1 cellular context compared by ENCODE assay signal in the genomic region with DNA sequence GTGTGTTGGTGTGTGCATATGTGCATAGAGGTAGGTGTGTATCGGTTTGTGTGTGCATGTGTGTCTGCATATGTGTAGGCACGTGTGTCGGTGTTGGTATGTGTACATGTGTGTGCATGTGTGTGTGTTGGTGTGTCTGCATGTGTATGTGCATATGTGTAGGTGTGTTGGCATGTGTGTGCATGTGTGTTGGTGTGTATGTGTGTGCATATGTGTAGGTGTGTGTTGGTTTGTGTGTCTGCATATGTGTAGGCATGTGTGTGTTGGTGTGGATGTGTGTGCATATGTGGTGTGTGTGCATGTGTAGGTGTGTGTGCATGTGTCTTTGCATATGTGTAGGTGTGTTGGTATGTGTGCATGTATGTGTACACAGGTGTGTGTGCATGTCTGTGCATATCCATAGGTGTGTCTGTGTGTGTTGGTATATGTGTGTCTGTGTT.
TF ChIP-seq lines count a peak whose summit lies in the region.

No MANE protein-coding gene starts in this region.

TF ChIP-seq in HepG2, 621 proteins besides CTCF, POLR2A, EP300 and RAD21 (continued from another document and continues in another):
- TF ChIP-seq, protein P1, sequence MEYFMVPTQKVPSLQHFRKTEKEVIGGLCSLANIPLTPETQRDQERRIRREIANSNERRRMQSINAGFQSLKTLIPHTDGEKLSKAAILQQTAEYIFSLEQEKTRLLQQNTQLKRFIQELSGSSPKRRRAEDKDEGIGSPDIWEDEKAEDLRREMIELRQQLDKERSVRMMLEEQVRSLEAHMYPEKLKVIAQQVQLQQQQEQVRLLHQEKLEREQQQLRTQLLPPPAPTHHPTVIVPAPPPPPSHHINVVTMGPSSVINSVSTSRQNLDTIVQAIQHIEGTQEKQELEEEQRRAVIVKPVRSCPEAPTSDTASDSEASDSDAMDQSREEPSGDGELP (IDR thresholded peaks at IDR 0.05; ENCODE audit: borderline replicate concordance, low read depth), result no peak
- no peak for TF ChIP-seq SALL2 (CRISPR knock-in tag; IDR thresholded peaks at IDR 0.05)
- TF ChIP-seq ZNF10 (CRISPR knock-in tag; IDR thresholded peaks at IDR 0.05; ENCODE audit: borderline replicate concordance, low read depth), result no peak
- TF ChIP-seq ATF7 (IDR thresholded peaks at IDR 0.05), result peak; percentile 61
- TF ChIP-seq ATF7 (CRISPR knock-in tag; IDR thresholded peaks at IDR 0.05), result no peak
- no peak for TF ChIP-seq ELF4 (CRISPR knock-in tag; IDR thresholded peaks at IDR 0.05; ENCODE audit: borderline replicate concordance)
- TF ChIP-seq IRX3 (CRISPR knock-in tag; IDR thresholded peaks at IDR 0.05; ENCODE audit: borderline replicate concordance, low read depth), result no peak
- TF ChIP-seq, protein P2, sequence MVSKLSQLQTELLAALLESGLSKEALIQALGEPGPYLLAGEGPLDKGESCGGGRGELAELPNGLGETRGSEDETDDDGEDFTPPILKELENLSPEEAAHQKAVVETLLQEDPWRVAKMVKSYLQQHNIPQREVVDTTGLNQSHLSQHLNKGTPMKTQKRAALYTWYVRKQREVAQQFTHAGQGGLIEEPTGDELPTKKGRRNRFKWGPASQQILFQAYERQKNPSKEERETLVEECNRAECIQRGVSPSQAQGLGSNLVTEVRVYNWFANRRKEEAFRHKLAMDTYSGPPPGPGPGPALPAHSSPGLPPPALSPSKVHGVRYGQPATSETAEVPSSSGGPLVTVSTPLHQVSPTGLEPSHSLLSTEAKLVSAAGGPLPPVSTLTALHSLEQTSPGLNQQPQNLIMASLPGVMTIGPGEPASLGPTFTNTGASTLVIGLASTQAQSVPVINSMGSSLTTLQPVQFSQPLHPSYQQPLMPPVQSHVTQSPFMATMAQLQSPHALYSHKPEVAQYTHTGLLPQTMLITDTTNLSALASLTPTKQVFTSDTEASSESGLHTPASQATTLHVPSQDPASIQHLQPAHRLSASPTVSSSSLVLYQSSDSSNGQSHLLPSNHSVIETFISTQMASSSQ (IDR thresholded peaks at IDR 0.05; ENCODE audit: low read depth), result no peak
- TF ChIP-seq, protein P2 (CRISPR knock-in tag; IDR thresholded peaks at IDR 0.05; ENCODE audit: borderline replicate concordance), result no peak
- no peak for TF ChIP-seq HDAC6 (IDR thresholded peaks at IDR 0.05; ENCODE audit: low read depth, low read length)
- no peak for TF ChIP-seq ZBTB7B (CRISPR knock-in tag; IDR thresholded peaks at IDR 0.05)
- TF ChIP-seq ZFYVE20 (CRISPR knock-in tag; IDR thresholded peaks at IDR 0.05; ENCODE audit: borderline replicate concordance, low read depth), result no peak
- no peak for TF ChIP-seq ZNF230 (CRISPR knock-in tag; IDR thresholded peaks at IDR 0.05)
- no peak for TF ChIP-seq ZNF124 (CRISPR knock-in tag; IDR thresholded peaks at IDR 0.05)
- TF ChIP-seq ZNF451 (CRISPR knock-in tag; IDR thresholded peaks at IDR 0.05), result no peak
- no peak for TF ChIP-seq NFKBIZ (CRISPR knock-in tag; IDR thresholded peaks at IDR 0.05)
- TF ChIP-seq NFYC (CRISPR knock-in tag; IDR thresholded peaks at IDR 0.05), result no peak
- TF ChIP-seq, protein P3, sequence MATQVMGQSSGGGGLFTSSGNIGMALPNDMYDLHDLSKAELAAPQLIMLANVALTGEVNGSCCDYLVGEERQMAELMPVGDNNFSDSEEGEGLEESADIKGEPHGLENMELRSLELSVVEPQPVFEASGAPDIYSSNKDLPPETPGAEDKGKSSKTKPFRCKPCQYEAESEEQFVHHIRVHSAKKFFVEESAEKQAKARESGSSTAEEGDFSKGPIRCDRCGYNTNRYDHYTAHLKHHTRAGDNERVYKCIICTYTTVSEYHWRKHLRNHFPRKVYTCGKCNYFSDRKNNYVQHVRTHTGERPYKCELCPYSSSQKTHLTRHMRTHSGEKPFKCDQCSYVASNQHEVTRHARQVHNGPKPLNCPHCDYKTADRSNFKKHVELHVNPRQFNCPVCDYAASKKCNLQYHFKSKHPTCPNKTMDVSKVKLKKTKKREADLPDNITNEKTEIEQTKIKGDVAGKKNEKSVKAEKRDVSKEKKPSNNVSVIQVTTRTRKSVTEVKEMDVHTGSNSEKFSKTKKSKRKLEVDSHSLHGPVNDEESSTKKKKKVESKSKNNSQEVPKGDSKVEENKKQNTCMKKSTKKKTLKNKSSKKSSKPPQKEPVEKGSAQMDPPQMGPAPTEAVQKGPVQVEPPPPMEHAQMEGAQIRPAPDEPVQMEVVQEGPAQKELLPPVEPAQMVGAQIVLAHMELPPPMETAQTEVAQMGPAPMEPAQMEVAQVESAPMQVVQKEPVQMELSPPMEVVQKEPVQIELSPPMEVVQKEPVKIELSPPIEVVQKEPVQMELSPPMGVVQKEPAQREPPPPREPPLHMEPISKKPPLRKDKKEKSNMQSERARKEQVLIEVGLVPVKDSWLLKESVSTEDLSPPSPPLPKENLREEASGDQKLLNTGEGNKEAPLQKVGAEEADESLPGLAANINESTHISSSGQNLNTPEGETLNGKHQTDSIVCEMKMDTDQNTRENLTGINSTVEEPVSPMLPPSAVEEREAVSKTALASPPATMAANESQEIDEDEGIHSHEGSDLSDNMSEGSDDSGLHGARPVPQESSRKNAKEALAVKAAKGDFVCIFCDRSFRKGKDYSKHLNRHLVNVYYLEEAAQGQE (IDR thresholded peaks at IDR 0.05; ENCODE audit: borderline replicate concordance in 1 of 2, low read depth in 1 of 2, low read length in 2 of 2), result no peak; a peak in 1 of 4 replicates
- TF ChIP-seq ZNF839 (CRISPR knock-in tag; IDR thresholded peaks at IDR 0.05; ENCODE audit: borderline replicate concordance), result no peak
- TF ChIP-seq CENPT (CRISPR knock-in tag; IDR thresholded peaks at IDR 0.05; ENCODE audit: low read depth), result peak; percentile 20; the same call in 1 of the 2 replicates
- TF ChIP-seq, protein P4, sequence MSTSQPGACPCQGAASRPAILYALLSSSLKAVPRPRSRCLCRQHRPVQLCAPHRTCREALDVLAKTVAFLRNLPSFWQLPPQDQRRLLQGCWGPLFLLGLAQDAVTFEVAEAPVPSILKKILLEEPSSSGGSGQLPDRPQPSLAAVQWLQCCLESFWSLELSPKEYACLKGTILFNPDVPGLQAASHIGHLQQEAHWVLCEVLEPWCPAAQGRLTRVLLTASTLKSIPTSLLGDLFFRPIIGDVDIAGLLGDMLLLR (CRISPR knock-in tag; IDR thresholded peaks at IDR 0.05), result no peak
- no peak for TF ChIP-seq ZNF547 (CRISPR knock-in tag; IDR thresholded peaks at IDR 0.05)
- no peak for TF ChIP-seq KLF6 (CRISPR knock-in tag; IDR thresholded peaks at IDR 0.05)
- TF ChIP-seq, protein P5, sequence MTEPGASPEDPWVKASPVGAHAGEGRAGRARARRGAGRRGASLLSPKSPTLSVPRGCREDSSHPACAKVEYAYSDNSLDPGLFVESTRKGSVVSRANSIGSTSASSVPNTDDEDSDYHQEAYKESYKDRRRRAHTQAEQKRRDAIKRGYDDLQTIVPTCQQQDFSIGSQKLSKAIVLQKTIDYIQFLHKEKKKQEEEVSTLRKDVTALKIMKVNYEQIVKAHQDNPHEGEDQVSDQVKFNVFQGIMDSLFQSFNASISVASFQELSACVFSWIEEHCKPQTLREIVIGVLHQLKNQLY (CRISPR knock-in tag; IDR thresholded peaks at IDR 0.05), result no peak
- TF ChIP-seq, protein P6, sequence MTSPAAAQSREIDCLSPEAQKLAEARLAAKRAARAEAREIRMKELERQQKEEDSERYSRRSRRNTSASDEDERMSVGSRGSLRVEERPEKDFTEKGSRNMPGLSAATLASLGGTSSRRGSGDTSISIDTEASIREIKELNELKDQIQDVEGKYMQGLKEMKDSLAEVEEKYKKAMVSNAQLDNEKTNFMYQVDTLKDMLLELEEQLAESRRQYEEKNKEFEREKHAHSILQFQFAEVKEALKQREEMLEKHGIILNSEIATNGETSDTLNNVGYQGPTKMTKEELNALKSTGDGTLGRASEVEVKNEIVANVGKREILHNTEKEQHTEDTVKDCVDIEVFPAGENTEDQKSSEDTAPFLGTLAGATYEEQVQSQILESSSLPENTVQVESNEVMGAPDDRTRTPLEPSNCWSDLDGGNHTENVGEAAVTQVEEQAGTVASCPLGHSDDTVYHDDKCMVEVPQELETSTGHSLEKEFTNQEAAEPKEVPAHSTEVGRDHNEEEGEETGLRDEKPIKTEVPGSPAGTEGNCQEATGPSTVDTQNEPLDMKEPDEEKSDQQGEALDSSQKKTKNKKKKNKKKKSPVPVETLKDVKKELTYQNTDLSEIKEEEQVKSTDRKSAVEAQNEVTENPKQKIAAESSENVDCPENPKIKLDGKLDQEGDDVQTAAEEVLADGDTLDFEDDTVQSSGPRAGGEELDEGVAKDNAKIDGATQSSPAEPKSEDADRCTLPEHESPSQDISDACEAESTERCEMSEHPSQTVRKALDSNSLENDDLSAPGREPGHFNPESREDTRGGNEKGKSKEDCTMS (CRISPR knock-in tag; conservative IDR thresholded peaks at IDR 0.05), result no peak
- TF ChIP-seq, protein P7, sequence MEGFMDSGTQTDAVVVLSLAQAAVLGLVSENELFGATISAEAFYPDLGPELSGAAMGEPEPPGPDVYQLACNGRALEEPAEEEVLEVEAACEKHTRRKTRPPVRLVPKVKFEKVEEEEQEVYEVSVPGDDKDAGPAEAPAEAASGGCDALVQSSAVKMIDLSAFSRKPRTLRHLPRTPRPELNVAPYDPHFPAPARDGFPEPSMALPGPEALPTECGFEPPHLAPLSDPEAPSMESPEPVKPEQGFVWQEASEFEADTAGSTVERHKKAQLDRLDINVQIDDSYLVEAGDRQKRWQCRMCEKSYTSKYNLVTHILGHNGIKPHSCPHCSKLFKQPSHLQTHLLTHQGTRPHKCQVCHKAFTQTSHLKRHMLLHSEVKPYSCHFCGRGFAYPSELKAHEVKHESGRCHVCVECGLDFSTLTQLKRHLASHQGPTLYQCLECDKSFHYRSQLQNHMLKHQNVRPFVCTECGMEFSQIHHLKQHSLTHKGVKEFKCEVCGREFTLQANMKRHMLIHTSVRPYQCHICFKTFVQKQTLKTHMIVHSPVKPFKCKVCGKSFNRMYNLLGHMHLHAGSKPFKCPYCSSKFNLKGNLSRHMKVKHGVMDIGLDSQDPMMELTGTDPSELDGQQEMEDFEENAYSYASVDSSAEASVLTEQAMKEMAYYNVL (CRISPR knock-in tag; IDR thresholded peaks at IDR 0.05; ENCODE audit: borderline replicate concordance), result no peak
- TF ChIP-seq MIER2 (CRISPR knock-in tag; IDR thresholded peaks at IDR 0.05), result no peak
- TF ChIP-seq, protein P8, sequence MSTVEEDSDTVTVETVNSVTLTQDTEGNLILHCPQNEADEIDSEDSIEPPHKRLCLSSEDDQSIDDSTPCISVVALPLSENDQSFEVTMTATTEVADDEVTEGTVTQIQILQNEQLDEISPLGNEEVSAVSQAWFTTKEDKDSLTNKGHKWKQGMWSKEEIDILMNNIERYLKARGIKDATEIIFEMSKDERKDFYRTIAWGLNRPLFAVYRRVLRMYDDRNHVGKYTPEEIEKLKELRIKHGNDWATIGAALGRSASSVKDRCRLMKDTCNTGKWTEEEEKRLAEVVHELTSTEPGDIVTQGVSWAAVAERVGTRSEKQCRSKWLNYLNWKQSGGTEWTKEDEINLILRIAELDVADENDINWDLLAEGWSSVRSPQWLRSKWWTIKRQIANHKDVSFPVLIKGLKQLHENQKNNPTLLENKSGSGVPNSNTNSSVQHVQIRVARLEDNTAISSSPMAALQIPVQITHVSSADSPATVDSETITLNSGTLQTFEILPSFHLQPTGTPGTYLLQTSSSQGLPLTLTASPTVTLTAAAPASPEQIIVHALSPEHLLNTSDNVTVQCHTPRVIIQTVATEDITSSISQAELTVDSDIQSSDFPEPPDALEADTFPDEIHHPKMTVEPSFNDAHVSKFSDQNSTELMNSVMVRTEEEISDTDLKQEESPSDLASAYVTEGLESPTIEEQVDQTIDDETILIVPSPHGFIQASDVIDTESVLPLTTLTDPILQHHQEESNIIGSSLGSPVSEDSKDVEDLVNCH (CRISPR knock-in tag; IDR thresholded peaks at IDR 0.05), result no peak
- TF ChIP-seq MYNN (CRISPR knock-in tag; IDR thresholded peaks at IDR 0.05; ENCODE audit: low read depth), result no peak
- TF ChIP-seq ZNF20 (CRISPR knock-in tag; IDR thresholded peaks at IDR 0.05), result no peak
- no peak for TF ChIP-seq ZMYM4 (CRISPR knock-in tag; IDR thresholded peaks at IDR 0.05)
- TF ChIP-seq ZNF615 (CRISPR knock-in tag; IDR thresholded peaks at IDR 0.05; ENCODE audit: borderline replicate concordance), result no peak
- TF ChIP-seq ZNF143 (CRISPR knock-in tag; IDR thresholded peaks at IDR 0.05), result no peak
- TF ChIP-seq GTF2F1 (IDR thresholded peaks at IDR 0.05; ENCODE audit: low read length), result no peak
- TF ChIP-seq ELF1 (CRISPR knock-in tag; IDR thresholded peaks at IDR 0.05), result no peak
- no peak for TF ChIP-seq MXD4 (CRISPR knock-in tag; IDR thresholded peaks at IDR 0.05)
- TF ChIP-seq, protein P9, sequence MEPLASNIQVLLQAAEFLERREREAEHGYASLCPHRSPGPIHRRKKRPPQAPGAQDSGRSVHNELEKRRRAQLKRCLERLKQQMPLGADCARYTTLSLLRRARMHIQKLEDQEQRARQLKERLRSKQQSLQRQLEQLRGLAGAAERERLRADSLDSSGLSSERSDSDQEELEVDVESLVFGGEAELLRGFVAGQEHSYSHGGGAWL (CRISPR knock-in tag; IDR thresholded peaks at IDR 0.05), result no peak
- TF ChIP-seq ZNF589 (CRISPR knock-in tag; conservative IDR thresholded peaks at IDR 0.05), result peak; percentile 57; the same call in 1 of the 2 replicates
- TF ChIP-seq SP5 (CRISPR knock-in tag; IDR thresholded peaks at IDR 0.05; ENCODE audit: borderline replicate concordance, low read depth), result no peak
- TF ChIP-seq GZF1 (CRISPR knock-in tag; IDR thresholded peaks at IDR 0.05), result no peak
- no peak for TF ChIP-seq KAT8 (CRISPR knock-in tag; IDR thresholded peaks at IDR 0.05)
- no peak for TF ChIP-seq ZNF382 (CRISPR knock-in tag; IDR thresholded peaks at IDR 0.05; ENCODE audit: borderline replicate concordance)
- no peak for TF ChIP-seq BHLHE40 (IDR thresholded peaks at IDR 0.05; ENCODE audit: low read length)
- TF ChIP-seq TBP (CRISPR knock-in tag; IDR thresholded peaks at IDR 0.05), result no peak
- no peak for TF ChIP-seq ZNF224 (CRISPR knock-in tag; IDR thresholded peaks at IDR 0.05)
- no peak for TF ChIP-seq ZNF782 (CRISPR knock-in tag; IDR thresholded peaks at IDR 0.05; ENCODE audit: borderline replicate concordance)
- TF ChIP-seq SRF (IDR thresholded peaks at IDR 0.05; ENCODE audit: low read depth, low read length), result no peak
